In the genomic region with DNA sequence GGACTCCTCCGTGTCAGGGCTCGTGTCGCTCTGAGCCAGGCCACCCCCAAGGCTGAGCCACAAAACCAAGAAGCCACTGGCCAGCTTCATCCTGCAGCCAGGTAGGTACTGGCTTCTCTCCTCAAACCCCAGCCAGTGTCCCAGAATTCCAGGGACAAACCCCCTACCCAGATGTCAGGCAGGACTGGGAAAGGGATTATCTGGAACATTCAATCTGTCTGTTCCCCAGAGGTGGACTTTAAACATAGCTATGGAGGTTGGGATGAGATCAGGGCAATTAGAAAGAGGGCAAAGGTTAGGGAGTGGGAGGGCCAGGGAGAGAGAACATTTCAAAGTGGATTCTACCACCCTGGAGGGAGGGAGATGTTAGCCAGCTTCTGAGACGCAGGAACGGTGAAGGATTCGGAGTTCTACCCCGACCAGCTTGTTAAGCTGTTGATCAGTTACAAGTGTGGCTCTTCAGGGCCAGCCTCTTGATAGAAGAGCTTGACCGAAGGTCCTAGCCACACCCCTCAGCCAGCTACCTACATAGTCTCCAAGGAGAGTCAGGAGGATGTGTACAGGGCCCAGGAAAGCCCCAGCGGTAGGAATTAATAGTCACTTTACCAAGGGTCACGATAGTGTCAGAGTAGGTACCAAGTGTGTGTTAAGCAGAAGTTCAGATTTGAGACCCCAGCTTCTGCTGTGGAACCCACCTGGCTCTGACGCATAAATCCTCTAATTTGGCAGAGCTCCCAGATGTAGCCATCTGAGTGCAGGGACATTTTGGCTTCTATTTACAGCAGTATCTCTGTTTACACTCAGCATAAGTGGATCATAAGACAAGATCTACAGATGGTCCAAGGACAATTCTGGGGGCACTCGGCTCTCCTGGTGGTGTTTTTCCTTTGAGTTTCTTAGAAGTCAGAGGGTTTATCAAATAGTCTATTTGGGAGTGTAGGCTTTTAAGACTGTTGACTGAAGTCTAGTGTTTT, we compare ENCODE assay signal across 1 cellular context.
TF ChIP-seq lines count a peak whose summit lies in the region.

A gene with protein sequence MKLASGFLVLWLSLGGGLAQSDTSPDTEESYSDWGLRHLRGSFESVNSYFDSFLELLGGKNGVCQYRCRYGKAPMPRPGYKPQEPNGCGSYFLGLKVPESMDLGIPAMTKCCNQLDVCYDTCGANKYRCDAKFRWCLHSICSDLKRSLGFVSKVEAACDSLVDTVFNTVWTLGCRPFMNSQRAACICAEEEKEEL (minus strand): TSS at position 211 of the 974 bp plus-strand sequence. CDS start 121 bp downstream, at position 90.

TF ChIP-seq in K562, 482 proteins besides CTCF, POLR2A, EP300 and RAD21:
- TF ChIP-seq NR2C1 (IDR thresholded peaks at IDR 0.05) (peak; percentile 63), NR2C1 (tag; IDR thresholded peaks at IDR 0.05) (peak; percentile 81), ZNF766 (CRISPR knock-in tag; conservative IDR thresholded peaks at IDR 0.05) (no peak), SMC3 (conservative IDR thresholded peaks at IDR 0.05; ENCODE audit: insufficient read depth, low read depth, low read length) (no peak), NFYB (IDR thresholded peaks at IDR 0.05; ENCODE audit: extremely low read depth, insufficient read length) (no peak), NFATC3 (IDR thresholded peaks at IDR 0.05) (no peak), TBL1XR1 (IDR thresholded peaks at IDR 0.05; ENCODE audit: low read length in 2 of 2) (no peak), ZFP36 (IDR thresholded peaks at IDR 0.05; ENCODE audit: low read depth, low read length, partially characterized antibody) (no peak), SAFB (IDR thresholded peaks at IDR 0.05; ENCODE audit: borderline replicate concordance, low read depth, low read length) (no peak), OTX1 (CRISPR knock-in tag; IDR thresholded peaks at IDR 0.05) (no peak), HCFC1 (IDR thresholded peaks at IDR 0.05; ENCODE audit: low read depth, low read length) (no peak), ZNF384 (IDR thresholded peaks at IDR 0.05; ENCODE audit: low read depth, low read length) (no peak), HEY1 (CRISPR knock-in tag; IDR thresholded peaks at IDR 0.05; ENCODE audit: borderline replicate concordance) (no peak), CTBP1 (IDR thresholded peaks at IDR 0.05; ENCODE audit: borderline replicate concordance) (peak; percentile 48; the same call in 1 of the 2 replicates), SIN3B (IDR thresholded peaks at IDR 0.05; ENCODE audit: low read depth) (no peak), MYC (IDR thresholded peaks at IDR 0.05; ENCODE audit: low read depth, low read length) (no peak), MYC (CRISPR knock-in tag; IDR thresholded peaks at IDR 0.05; ENCODE audit: borderline replicate concordance, low read depth) (no peak), ZNF668 (CRISPR knock-in tag; IDR thresholded peaks at IDR 0.05) (no peak), CBFA2T2 (conservative IDR thresholded peaks at IDR 0.05) (no peak), CHCHD3 (CRISPR knock-in tag; IDR thresholded peaks at IDR 0.05) (no peak), PHF8 (IDR thresholded peaks at IDR 0.05; ENCODE audit: borderline replicate concordance, low read length) (no peak), JUN (IDR thresholded peaks at IDR 0.05; ENCODE audit: borderline replicate concordance, low read depth, low read length) (no peak), JUN (CRISPR knock-in tag; IDR thresholded peaks at IDR 0.05; ENCODE audit: borderline replicate concordance) (no peak)
- TF ChIP-seq, protein P1, sequence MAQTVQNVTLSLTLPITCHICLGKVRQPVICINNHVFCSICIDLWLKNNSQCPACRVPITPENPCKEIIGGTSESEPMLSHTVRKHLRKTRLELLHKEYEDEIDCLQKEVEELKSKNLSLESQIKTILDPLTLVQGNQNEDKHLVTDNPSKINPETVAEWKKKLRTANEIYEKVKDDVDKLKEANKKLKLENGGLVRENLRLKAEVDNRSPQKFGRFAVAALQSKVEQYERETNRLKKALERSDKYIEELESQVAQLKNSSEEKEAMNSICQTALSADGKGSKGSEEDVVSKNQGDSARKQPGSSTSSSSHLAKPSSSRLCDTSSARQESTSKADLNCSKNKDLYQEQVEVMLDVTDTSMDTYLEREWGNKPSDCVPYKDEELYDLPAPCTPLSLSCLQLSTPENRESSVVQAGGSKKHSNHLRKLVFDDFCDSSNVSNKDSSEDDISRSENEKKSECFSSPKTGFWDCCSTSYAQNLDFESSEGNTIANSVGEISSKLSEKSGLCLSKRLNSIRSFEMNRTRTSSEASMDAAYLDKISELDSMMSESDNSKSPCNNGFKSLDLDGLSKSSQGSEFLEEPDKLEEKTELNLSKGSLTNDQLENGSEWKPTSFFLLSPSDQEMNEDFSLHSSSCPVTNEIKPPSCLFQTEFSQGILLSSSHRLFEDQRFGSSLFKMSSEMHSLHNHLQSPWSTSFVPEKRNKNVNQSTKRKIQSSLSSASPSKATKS (CRISPR knock-in tag; IDR thresholded peaks at IDR 0.05): no peak
- TF ChIP-seq, protein P2, sequence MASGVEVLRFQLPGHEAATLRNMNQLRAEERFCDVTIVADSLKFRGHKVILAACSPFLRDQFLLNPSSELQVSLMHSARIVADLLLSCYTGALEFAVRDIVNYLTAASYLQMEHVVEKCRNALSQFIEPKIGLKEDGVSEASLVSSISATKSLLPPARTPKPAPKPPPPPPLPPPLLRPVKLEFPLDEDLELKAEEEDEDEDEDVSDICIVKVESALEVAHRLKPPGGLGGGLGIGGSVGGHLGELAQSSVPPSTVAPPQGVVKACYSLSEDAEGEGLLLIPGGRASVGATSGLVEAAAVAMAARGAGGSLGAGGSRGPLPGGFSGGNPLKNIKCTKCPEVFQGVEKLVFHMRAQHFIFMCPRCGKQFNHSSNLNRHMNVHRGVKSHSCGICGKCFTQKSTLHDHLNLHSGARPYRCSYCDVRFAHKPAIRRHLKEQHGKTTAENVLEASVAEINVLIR (CRISPR knock-in tag; IDR thresholded peaks at IDR 0.05): no peak
- TF ChIP-seq, protein P3, sequence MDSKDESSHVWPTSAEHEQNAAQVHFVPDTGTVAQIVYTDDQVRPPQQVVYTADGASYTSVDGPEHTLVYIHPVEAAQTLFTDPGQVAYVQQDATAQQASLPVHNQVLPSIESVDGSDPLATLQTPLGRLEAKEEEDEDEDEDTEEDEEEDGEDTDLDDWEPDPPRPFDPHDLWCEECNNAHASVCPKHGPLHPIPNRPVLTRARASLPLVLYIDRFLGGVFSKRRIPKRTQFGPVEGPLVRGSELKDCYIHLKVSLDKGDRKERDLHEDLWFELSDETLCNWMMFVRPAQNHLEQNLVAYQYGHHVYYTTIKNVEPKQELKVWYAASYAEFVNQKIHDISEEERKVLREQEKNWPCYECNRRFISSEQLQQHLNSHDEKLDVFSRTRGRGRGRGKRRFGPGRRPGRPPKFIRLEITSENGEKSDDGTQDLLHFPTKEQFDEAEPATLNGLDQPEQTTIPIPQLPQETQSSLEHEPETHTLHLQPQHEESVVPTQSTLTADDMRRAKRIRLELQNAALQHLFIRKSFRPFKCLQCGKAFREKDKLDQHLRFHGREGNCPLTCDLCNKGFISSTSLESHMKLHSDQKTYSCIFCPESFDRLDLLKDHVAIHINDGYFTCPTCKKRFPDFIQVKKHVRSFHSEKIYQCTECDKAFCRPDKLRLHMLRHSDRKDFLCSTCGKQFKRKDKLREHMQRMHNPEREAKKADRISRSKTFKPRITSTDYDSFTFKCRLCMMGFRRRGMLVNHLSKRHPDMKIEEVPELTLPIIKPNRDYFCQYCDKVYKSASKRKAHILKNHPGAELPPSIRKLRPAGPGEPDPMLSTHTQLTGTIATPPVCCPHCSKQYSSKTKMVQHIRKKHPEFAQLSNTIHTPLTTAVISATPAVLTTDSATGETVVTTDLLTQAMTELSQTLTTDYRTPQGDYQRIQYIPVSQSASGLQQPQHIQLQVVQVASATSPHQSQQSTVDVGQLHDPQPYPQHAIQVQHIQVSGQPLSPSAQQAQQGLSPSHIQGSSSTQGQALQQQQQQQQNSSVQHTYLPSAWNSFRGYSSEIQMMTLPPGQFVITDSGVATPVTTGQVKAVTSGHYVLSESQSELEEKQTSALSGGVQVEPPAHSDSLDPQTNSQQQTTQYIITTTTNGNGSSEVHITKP (IDR thresholded peaks at IDR 0.05; ENCODE audit: partially characterized antibody): peak; percentile 62
- TF ChIP-seq, protein P4, sequence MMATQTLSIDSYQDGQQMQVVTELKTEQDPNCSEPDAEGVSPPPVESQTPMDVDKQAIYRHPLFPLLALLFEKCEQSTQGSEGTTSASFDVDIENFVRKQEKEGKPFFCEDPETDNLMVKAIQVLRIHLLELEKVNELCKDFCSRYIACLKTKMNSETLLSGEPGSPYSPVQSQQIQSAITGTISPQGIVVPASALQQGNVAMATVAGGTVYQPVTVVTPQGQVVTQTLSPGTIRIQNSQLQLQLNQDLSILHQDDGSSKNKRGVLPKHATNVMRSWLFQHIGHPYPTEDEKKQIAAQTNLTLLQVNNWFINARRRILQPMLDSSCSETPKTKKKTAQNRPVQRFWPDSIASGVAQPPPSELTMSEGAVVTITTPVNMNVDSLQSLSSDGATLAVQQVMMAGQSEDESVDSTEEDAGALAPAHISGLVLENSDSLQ (IDR thresholded peaks at IDR 0.05): no peak
